ENCODE assay signal across 12 cellular contexts in the genomic region with DNA sequence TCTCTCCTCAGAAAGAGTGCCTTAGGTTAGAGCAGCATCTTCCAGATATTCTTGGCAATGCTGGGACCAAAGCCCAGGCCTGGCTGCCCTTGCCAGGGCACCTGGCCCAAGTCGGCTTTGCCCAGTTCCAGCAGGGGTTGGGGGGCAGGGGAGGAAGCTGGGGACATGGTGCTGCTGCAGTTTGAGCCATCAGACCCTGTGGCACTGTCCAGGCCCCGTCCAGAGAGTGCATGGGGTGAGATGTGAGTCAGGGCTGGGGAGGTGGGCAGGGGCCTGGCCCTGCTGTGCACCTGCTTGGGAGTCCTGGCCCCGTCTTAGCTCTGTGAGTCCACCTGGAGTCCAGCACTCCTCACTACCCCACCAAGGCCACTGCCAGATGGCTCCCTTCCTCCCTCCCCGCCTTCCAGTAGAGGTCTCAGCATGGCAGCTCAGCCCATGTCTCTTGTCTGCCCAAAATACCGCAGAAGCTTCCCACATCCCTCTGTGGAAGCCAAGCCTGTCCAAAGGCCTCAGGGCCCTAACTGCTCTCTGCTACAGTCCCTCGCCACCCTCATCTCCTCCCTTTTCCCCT. TPM values are rescaled to one million over a fixed set of nuclear protein-coding genes. Genes with fewer than 3 reads are reported as not detected.
DNase-seq lines count a peak whose midpoint lies in the region; ATAC-seq and TF ChIP-seq lines count a peak whose summit lies in the region.
"Had no signal": no experiment of that assay in that cellular context is flagged by ENCODE, and none has a peak within 500 bp of the region (broad histone marks: within the 10 kb centered on the region; RNA-seq: fewer than 3 reads in every experiment).

No MANE protein-coding gene starts in this region.

- H3K36me3 Mint-ChIP-seq in activated naive CD4-positive, alpha-beta T cell treated with anti-CD3 and anti-CD28 coated beads for 36 hours (ENCODE audit: low read depth), result peaks cover 39% of the 10 kb centered on the region
- H3K36me3 Mint-ChIP-seq in stimulated activated effector memory CD8-positive, alpha-beta T cell treated with anti-CD3 and anti-CD28 coated beads, Interleukin-12 subunit alpha, Interleukin-12 subunit beta, amount 100 ng/mL, for 72 hours, result peaks cover 86% of the 10 kb centered on the region

- H3K4me1 Mint-ChIP-seq in activated naive CD4-positive, alpha-beta T cell treated with anti-CD3 and anti-CD28 coated beads for 36 hours (ENCODE audit: low read depth), result peaks cover 5% of the 10 kb centered on the region
- peaks cover 16% of the 10 kb centered on the region for H3K4me1 Mint-ChIP-seq in stimulated activated effector memory CD8-positive, alpha-beta T cell treated with anti-CD3 and anti-CD28 coated beads, Interleukin-12 subunit alpha, Interleukin-12 subunit beta, amount 100 ng/mL, for 72 hours

- H3K4me3 ChIP-seq in gastroesophageal sphincter, result no peak overlapping the region
- H3K4me3 ChIP-seq: MG63 had no signal

- peak overlapping the region; percentile 8 for H3K27ac Mint-ChIP-seq in activated naive CD4-positive, alpha-beta T cell treated with anti-CD3 and anti-CD28 coated beads for 36 hours
- peak overlapping the region; percentile 91 for H3K27ac Mint-ChIP-seq in stimulated activated effector memory CD8-positive, alpha-beta T cell treated with anti-CD3 and anti-CD28 coated beads, Interleukin-12 subunit alpha, Interleukin-12 subunit beta, amount 100 ng/mL, for 72 hours

- no peak for TF ChIP-seq POLR2A in gastroesophageal sphincter (IDR thresholded peaks at IDR 0.05)

- WGBS in gastroesophageal sphincter (ENCODE audit: low coverage in 1 of 2), 2 donors, result 75% methylated on average over 4 of the region's 6 CpGs; no CpG with 5 or more reads in 1 of the 2 donors

- no peak for TF ChIP-seq EP300 in gastroesophageal sphincter (IDR thresholded peaks at IDR 0.05)

- H3K27me3 Mint-ChIP-seq in activated naive CD4-positive, alpha-beta T cell treated with anti-CD3 and anti-CD28 coated beads for 36 hours (ENCODE audit: low read depth), result no peaks in the 10 kb centered on the region

- no peak for ATAC-seq in stimulated activated effector memory CD8-positive, alpha-beta T cell treated with anti-CD3 and anti-CD28 coated beads, Interleukin-12 subunit alpha, Interleukin-12 subunit beta, amount 100 ng/mL, for 72 hours
- ATAC-seq in HG03280 (IDR thresholded peaks at IDR 0.05; ENCODE audit: unreplicated experiment), result no peak
- ATAC-seq in gastroesophageal sphincter, result no peak

- no peaks in the 10 kb centered on the region for H3K9me3 Mint-ChIP-seq in activated naive CD4-positive, alpha-beta T cell treated with anti-CD3 and anti-CD28 coated beads for 36 hours
- H3K9me3 Mint-ChIP-seq in stimulated activated effector memory CD8-positive, alpha-beta T cell treated with anti-CD3 and anti-CD28 coated beads, Interleukin-12 subunit alpha, Interleukin-12 subunit beta, amount 100 ng/mL, for 72 hours, result no peaks in the 10 kb centered on the region

- no peak overlapping the region for H3K27ac ChIP-seq in gastroesophageal sphincter
- H3K27ac ChIP-seq: VCaP had no signal

- no peak overlapping the region for H3K4me3 Mint-ChIP-seq in activated naive CD4-positive, alpha-beta T cell treated with anti-CD3 and anti-CD28 coated beads for 36 hours
- H3K4me3 Mint-ChIP-seq in stimulated activated effector memory CD8-positive, alpha-beta T cell treated with anti-CD3 and anti-CD28 coated beads, Interleukin-12 subunit alpha, Interleukin-12 subunit beta, amount 100 ng/mL, for 72 hours, result no peak overlapping the region

- CTCF ChIA-PET in activated naive CD4-positive, alpha-beta T cell treated with anti-CD3 and anti-CD28 coated beads for 36 hours (lab: Charles Lee), result no interaction called here

- no peaks in the 10 kb centered on the region for H3K4me1 ChIP-seq in gastroesophageal sphincter

- H3K36me3 ChIP-seq in gastroesophageal sphincter, result peaks cover 0 to 99% of the 10 kb centered on the region in 2 donors

- no peak for DNase-seq in activated naive CD4-positive, alpha-beta T cell treated with anti-CD3 and anti-CD28 coated beads for 36 hours
- no peak for DNase-seq in activated naive CD4-positive, alpha-beta T cell treated with Interleukin-2 at 50 U/mL for 16 hours
- DNase-seq in cerebellar cortex (ENCODE audit: low spot score) (peak; percentile 97), medulla oblongata (ENCODE audit: extremely low spot score) (peak; percentile 66), SKM-1 (lab: John Stamatoyannopoulos, UW; ENCODE audit: unreplicated experiment) (no peak)
- no peak for DNase-seq in stimulated activated effector memory CD8-positive, alpha-beta T cell treated with anti-CD3 and anti-CD28 coated beads, Interleukin-12 subunit alpha, Interleukin-12 subunit beta, amount 100 ng/mL, for 72 hours (ENCODE audit: low spot score in 2 of 2)
- DNase-seq: DMS153, MG63, SIG-M5 had no signal

- no peaks in the 10 kb centered on the region for H3K9me3 ChIP-seq in gastroesophageal sphincter
- H3K9me3 ChIP-seq: MG63 had no signal

- intact Hi-C loops in activated naive CD4-positive, alpha-beta T cell treated with anti-CD3 and anti-CD28 coated beads for 36 hours (cut with micrococcal nuclease), result no loop called here

- no peak for TF ChIP-seq CTCF in gastroesophageal sphincter (IDR thresholded peaks at IDR 0.05)

- H3K27me3 ChIP-seq in gastroesophageal sphincter, result no peaks in the 10 kb centered on the region
- H3K27me3 ChIP-seq: MG63 had no signal

RNA-seq across cellular contexts. Expression of a gene that starts 16.6 kb away (rescaled TPM):
- 1 to 10 TPM; 7.3 to 7.5 TPM for total RNA-seq in activated naive CD4-positive, alpha-beta T cell treated with anti-CD3 and anti-CD28 coated beads for 36 hours
- total RNA-seq in gastroesophageal sphincter, result 1 to 10 TPM in 1 of 4 donors, not detected in 3; 1.7 TPM

RNA-seq across cellular contexts. Expression of a gene that starts 35.4 kb away (rescaled TPM):
- 10 to 100 TPM; 75.3 to 89.1 TPM for total RNA-seq in activated naive CD4-positive, alpha-beta T cell treated with anti-CD3 and anti-CD28 coated beads for 36 hours
- 10 to 100 TPM; 27.9 to 58.8 (median 32.7) TPM for total RNA-seq in gastroesophageal sphincter

RNA-seq across cellular contexts. Expression of a gene that starts 35.5 kb away (rescaled TPM):
- total RNA-seq in activated naive CD4-positive, alpha-beta T cell treated with anti-CD3 and anti-CD28 coated beads for 36 hours, result 1 to 10 TPM; 6.1 to 7.5 TPM
- total RNA-seq in gastroesophageal sphincter, result 10 to 100 TPM in 3 of 4 donors, 1 to 10 TPM in 1; 7.3 to 39.8 (median 18.8) TPM

RNA-seq across cellular contexts. Expression of a gene that starts 49.5 kb away (rescaled TPM):
- total RNA-seq in activated naive CD4-positive, alpha-beta T cell treated with anti-CD3 and anti-CD28 coated beads for 36 hours, result under 1 TPM; 0.43 to 0.47 TPM
- 10 to 100 TPM in 2 of 4 donors, 1 to 10 TPM in 2; 2.3 to 11.0 (median 9.7) TPM for total RNA-seq in gastroesophageal sphincter

RNA-seq across cellular contexts. Expression of a gene that starts 54.4 kb away (rescaled TPM):
- 100 to 1,000 TPM; 190 to 191 TPM for total RNA-seq in activated naive CD4-positive, alpha-beta T cell treated with anti-CD3 and anti-CD28 coated beads for 36 hours
- 10 to 100 TPM in 3 of 4 donors, 1 to 10 TPM in 1; 2.0 to 40.6 (median 28.1) TPM for total RNA-seq in gastroesophageal sphincter

Comparison
In these comparisons a context has a peak if more than half of its experiments do, and no peak if none do; other contexts are left out.
1. DNase-seq: peak in cerebellar cortex (single experiment) and medulla oblongata (single experiment); none in activated naive CD4-positive, alpha-beta T cell treated with anti-CD3 and anti-CD28 coated beads for 36 hours (single experiment), activated naive CD4-positive, alpha-beta T cell treated with Interleukin-2 at 50 U/mL for 16 hours (single experiment), stimulated activated effector memory CD8-positive, alpha-beta T cell treated with anti-CD3 and anti-CD28 coated beads, Interleukin-12 subunit alpha, Interleukin-12 subunit beta, amount 100 ng/mL, for 72 hours (0 of 2) and SKM-1 (single experiment).